ENCODE assay signal across 8 cellular contexts in the genomic region with DNA sequence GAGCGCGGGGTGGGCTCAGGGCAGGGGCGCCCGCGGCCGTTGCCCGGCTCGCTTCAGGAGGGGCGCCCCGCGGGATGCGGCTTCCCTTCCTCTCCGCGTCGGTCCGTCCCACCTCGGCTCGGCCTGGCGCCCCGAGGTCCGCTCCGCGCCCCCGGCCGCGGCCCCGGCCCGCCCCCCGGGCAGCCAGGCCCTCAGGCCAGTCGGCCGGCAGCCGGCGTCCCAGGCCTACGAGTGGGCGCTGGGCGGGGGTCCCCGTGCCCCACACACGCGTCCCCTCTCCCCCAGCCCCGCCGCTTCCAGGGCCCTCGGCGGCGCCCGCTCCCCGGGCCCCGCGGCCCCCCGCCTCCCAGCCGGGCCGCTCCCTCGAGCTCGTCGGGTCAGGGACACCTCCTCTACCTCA. TPM values are rescaled to one million over a fixed set of nuclear protein-coding genes. Genes with fewer than 3 reads are reported as not detected.
DNase-seq lines count a peak whose midpoint lies in the region; ATAC-seq and TF ChIP-seq lines count a peak whose summit lies in the region.
"Not testable (repeated sequence)": the region's sequence is repeated elsewhere in the genome, so short reads cannot be mapped to it uniquely, and the experiment has no call there.

No MANE protein-coding gene starts in this region.

- H3K4me3 Mint-ChIP-seq in activated naive CD8-positive, alpha-beta T cell treated with anti-CD3 and anti-CD28 coated beads for 36 hours, result peak overlapping the region; percentile 90

- H3K4me1 ChIP-seq in DND-41 (ENCODE audit: insufficient read depth, low read length); OCI-LY3 (ENCODE audit: low read length); mucosa of rectum (ENCODE audit: control insufficient read depth in 2 of 2, insufficient read depth in 2 of 2, low read length in 2 of 2): not testable (repeated sequence)

- H3K27me3 ChIP-seq in DND-41 (ENCODE audit: insufficient read depth, low read length, poor library complexity); OCI-LY3 (ENCODE audit: low read depth, low read length); mucosa of rectum (ENCODE audit: control insufficient read depth in 2 of 2, insufficient read depth in 2 of 2, low read length in 2 of 2): not testable (repeated sequence)

- not testable (repeated sequence) for H3K36me3 ChIP-seq in DND-41 (ENCODE audit: insufficient read depth, low read length); OCI-LY3 (replicated peaks; ENCODE audit: low read depth, low read length); mucosa of rectum (ENCODE audit: control insufficient read depth in 2 of 2, insufficient read depth in 2 of 2, low read length in 2 of 2)

- not testable (repeated sequence) for H4K20me1 ChIP-seq in DND-41 (ENCODE audit: insufficient read depth, low read length); OCI-LY3 (ENCODE audit: insufficient read depth, low read length)

- H3K4me1 Mint-ChIP-seq in activated naive CD8-positive, alpha-beta T cell treated with anti-CD3 and anti-CD28 coated beads for 36 hours, result not testable (repeated sequence)

- peak overlapping the region; percentile 56 for H3K9ac ChIP-seq in DND-41 (ENCODE audit: low read depth, low read length)
- H3K9ac ChIP-seq in OCI-LY3 (ENCODE audit: low read length), result peak overlapping the region; percentile 37
- peak overlapping the region in 1 of 2 donors; percentile 60 for H3K9ac ChIP-seq in mucosa of rectum (ENCODE audit: low read depth in 1 of 2, low read length in 2 of 2)

- not testable (repeated sequence) for H3K27me3 Mint-ChIP-seq in activated naive CD8-positive, alpha-beta T cell treated with anti-CD3 and anti-CD28 coated beads for 36 hours

- H3K9me3 ChIP-seq in DND-41 (ENCODE audit: insufficient read depth, low read length, severe bottlenecking); OCI-LY3 (ENCODE audit: insufficient read depth, low read length); mucosa of rectum (ENCODE audit: control insufficient read depth in 2 of 2, low read length in 2 of 2): not testable (repeated sequence)

- H3K4me3 ChIP-seq in DND-41 (ENCODE audit: low read depth in 1 of 2, low read length in 2 of 2) (peak overlapping the region; percentile 24 to 54; a peak in 3 of 4 replicates), OCI-LY3 (ENCODE audit: low read length) (peak overlapping the region; percentile 76), fibroblast of villous mesenchyme (ENCODE audit: low read depth, low read length) (peak overlapping the region; percentile 53), mucosa of rectum (ENCODE audit: low read length in 2 of 2) (peak overlapping the region; percentile 75 to 88)

- TF ChIP-seq CTCF in DND-41 (IDR thresholded peaks at IDR 0.05; ENCODE audit: borderline replicate concordance, extremely low read depth, low read length, poor library complexity, severe bottlenecking); OCI-LY3 (IDR thresholded peaks at IDR 0.05; ENCODE audit: low read depth, low read length); fibroblast of villous mesenchyme (IDR thresholded peaks at IDR 0.05; ENCODE audit: insufficient read depth, low read depth, low read length): not testable (repeated sequence)

- not testable (repeated sequence) for H3K27ac Mint-ChIP-seq in activated naive CD8-positive, alpha-beta T cell treated with anti-CD3 and anti-CD28 coated beads for 36 hours

- H3K79me2 ChIP-seq in DND-41 (ENCODE audit: insufficient read depth, low read length); OCI-LY3 (ENCODE audit: low read length): not testable (repeated sequence)

- H3K4me2 ChIP-seq in DND-41 (ENCODE audit: insufficient read depth, low read length), result peak overlapping the region; percentile 57; the same call in 1 of the 2 replicates
- H3K4me2 ChIP-seq in OCI-LY3 (ENCODE audit: low read length), result not testable (repeated sequence)

- H2AFZ ChIP-seq in DND-41 (ENCODE audit: low read depth, low read length), result 0 out of 2 replicates have a peak overlapping the region, but pooled peaks have one; percentile 39
- H2AFZ ChIP-seq in OCI-LY3 (ENCODE audit: low read depth, low read length), result not testable (repeated sequence)

- not testable (repeated sequence) for H3K36me3 Mint-ChIP-seq in activated naive CD8-positive, alpha-beta T cell treated with anti-CD3 and anti-CD28 coated beads for 36 hours

- not testable (repeated sequence) for DNase-seq in DND-41; activated naive CD8-positive, alpha-beta T cell treated with anti-CD3 and anti-CD28 coated beads for 36 hours; fibroblast of villous mesenchyme (ENCODE audit: low read depth)
- DNase-seq in stimulated activated naive CD8-positive, alpha-beta T cell treated with anti-CD3 and anti-CD28 coated beads, Interleukin-15, Interleukin-2, amounts not matched to agents 100 U/mL and 50 U/mL, for 24 hours, result peak; percentile 13

- peak; percentile 60 for ATAC-seq in DND-41 (ENCODE audit: insufficient read depth, low read depth)
- peak; percentile 37 for ATAC-seq in GM21390 (IDR thresholded peaks at IDR 0.05; ENCODE audit: unreplicated experiment)
- ATAC-seq in HG03095 (IDR thresholded peaks at IDR 0.05; ENCODE audit: unreplicated experiment), result peak; percentile 34
- peak; percentile 34 for ATAC-seq in stimulated activated naive CD8-positive, alpha-beta T cell treated with anti-CD3 and anti-CD28 coated beads, Interleukin-15, Interleukin-2, amounts not matched to agents 100 U/mL and 50 U/mL, for 24 hours

- not testable (repeated sequence) for H3K27ac ChIP-seq in DND-41 (ENCODE audit: low read length); OCI-LY3 (ENCODE audit: low read length); mucosa of rectum (ENCODE audit: low read depth in 2 of 2, low read length in 2 of 2)

- not testable (repeated sequence) for H3K9me3 Mint-ChIP-seq in activated naive CD8-positive, alpha-beta T cell treated with anti-CD3 and anti-CD28 coated beads for 36 hours

RNA-seq across cellular contexts. Expression of gene KANSL1, which starts 31.6 kb away (rescaled TPM):
- 10 to 100 TPM; 60.9 to 65.5 TPM for total RNA-seq in activated naive CD8-positive, alpha-beta T cell treated with anti-CD3 and anti-CD28 coated beads for 36 hours
- 126 and 171 TPM in 2 replicates for total RNA-seq in fibroblast of villous mesenchyme
